12 cellular contexts compared by ENCODE assay signal in the genomic region with DNA sequence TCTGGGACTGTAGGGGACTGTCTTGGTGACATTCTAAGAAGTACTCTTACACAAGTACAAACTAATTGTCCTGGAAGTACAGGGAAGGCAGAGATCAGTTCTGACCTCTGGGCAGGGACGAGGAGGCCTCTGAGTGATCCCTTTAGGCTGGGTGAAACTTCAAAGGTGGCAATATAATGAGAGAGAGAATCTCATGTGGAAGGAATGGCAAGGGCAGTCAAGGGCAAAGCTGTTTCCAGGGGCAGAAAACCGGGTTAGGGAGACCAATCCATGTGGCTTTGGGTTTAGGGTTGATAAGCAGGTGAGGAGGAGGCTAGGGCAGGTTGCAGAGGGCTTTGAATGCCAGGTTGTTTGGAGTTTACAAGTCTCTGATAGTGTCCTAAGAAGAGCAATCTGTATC. TPM values are rescaled to one million over a fixed set of nuclear protein-coding genes. Genes with fewer than 3 reads are reported as not detected.
DNase-seq lines count a peak whose midpoint lies in the region; ATAC-seq, FAIRE-seq and TF ChIP-seq lines count a peak whose summit lies in the region.
"Had no signal": no experiment of that assay in that cellular context is flagged by ENCODE, and none has a peak within 500 bp of the region (broad histone marks: within the 10 kb centered on the region; RNA-seq: fewer than 3 reads in every experiment).

No MANE protein-coding gene starts in this region.

- intact Hi-C loops in activated CD4-positive, alpha-beta T cell treated with anti-CD3 and anti-CD28 coated beads, Interleukin-2, amount 10 ng/mL, durations not matched to agents 24 days and 14 days (cut with micrococcal nuclease) = no loop called here
- intact Hi-C loops in OCI-LY7 (cut with micrococcal nuclease; ENCODE audit: unreplicated experiment) = no loop called here
- intact Hi-C loops in psoas muscle (cut with DNase I) = no loop called here
- intact Hi-C loops in kidney (cut with DNase I) = no loop called here

- H3K27me3 ChIP-seq in iPS-18a (ENCODE audit: control insufficient read depth, insufficient read depth, low read length) (no peaks in the 10 kb centered on the region), psoas muscle (ENCODE audit: insufficient read depth in 3 of 3, low read length in 2 of 3) (no peaks in the 10 kb centered on the region)
- H3K27me3 ChIP-seq: left lung had no signal

- peak overlapping the region; percentile 18 for H3K27ac Mint-ChIP-seq in activated CD4-positive, alpha-beta T cell treated with anti-CD3 and anti-CD28 coated beads, Interleukin-2, amount 10 ng/mL, durations not matched to agents 24 days and 14 days

- H3K4me3 ChIP-seq in OCI-LY7 (ENCODE audit: low read depth, low read length, poor library complexity, severe bottlenecking) (no peak overlapping the region), iPS-18a (ENCODE audit: low read length) (peak overlapping the region; percentile 28), psoas muscle (no peak overlapping the region), kidney (ENCODE audit: low read length in 2 of 2) (peak overlapping the region in 1 of 2 donors; percentile 62)

- no peak overlapping the region for H3K4me2 ChIP-seq in OCI-LY7 (ENCODE audit: low read length)

- no peaks in the 10 kb centered on the region for H3K79me2 ChIP-seq in OCI-LY7 (ENCODE audit: insufficient read depth, low read depth, low read length)

- H3K4me3 Mint-ChIP-seq in activated CD4-positive, alpha-beta T cell treated with anti-CD3 and anti-CD28 coated beads, Interleukin-2, amount 10 ng/mL, durations not matched to agents 24 days and 14 days = peak overlapping the region; percentile 27

- H3K27me3 Mint-ChIP-seq in activated CD4-positive, alpha-beta T cell treated with anti-CD3 and anti-CD28 coated beads, Interleukin-2, amount 10 ng/mL, durations not matched to agents 24 days and 14 days = no peaks in the 10 kb centered on the region

- BruUV-seq in OCI-LY7 (replicated peaks; lab: Mats Ljungman, UMichigan) = no TSS peak

- CTCF ChIA-PET in OCI-LY7 (lab: Charles Lee; ENCODE audit: unreplicated experiment) = no interaction called here

- no peak for DNase-seq in activated CD4-positive, alpha-beta T cell treated with anti-CD3 and anti-CD28 coated beads, Interleukin-2, amount 10 ng/mL, durations not matched to agents 24 days and 14 days
- DNase-seq in activated CD4-positive, alpha-beta T cell treated with anti-CD3 and anti-CD28 coated beads, Interleukin-2, amount 50 U/mL, for 4 hours = no peak
- DNase-seq in OCI-LY7 (ENCODE audit: low spot score) (no peak), psoas muscle (no peak), HuH-7.5 (ENCODE audit: low spot score) (no peak), kidney (no peak), ureter (ENCODE audit: low spot score) (no peak)
- DNase-seq: activated CD4-positive, alpha-beta T cell treated with anti-CD3 and anti-CD28 coated beads for 1 hour; EL; left lung; stimulated activated naive CD4-positive, alpha-beta T cell treated with Interleukin-2 at 50 U/mL for 16 hours had no signal

- H3K27ac ChIP-seq in OCI-LY7 (ENCODE audit: low read depth, low read length, poor library complexity, severe bottlenecking) (peak overlapping the region; percentile 49), iPS-18a (ENCODE audit: low read length) (no peak overlapping the region), psoas muscle (peak overlapping the region; percentile 80), kidney (ENCODE audit: low read depth in 2 of 2, low read length in 2 of 2) (peak overlapping the region in 1 of 2 donors; percentile 94)

- no peaks in the 10 kb centered on the region for H3K36me3 ChIP-seq in OCI-LY7 (ENCODE audit: insufficient read depth, low read length)
- H3K36me3 ChIP-seq in iPS-18a (ENCODE audit: control insufficient read depth, low read depth, low read length) = no peaks in the 10 kb centered on the region
- no peaks in the 10 kb centered on the region for H3K36me3 ChIP-seq in psoas muscle (ENCODE audit: insufficient read depth in 1 of 2, low read depth in 1 of 2)
- no peaks in the 10 kb centered on the region for H3K36me3 ChIP-seq in kidney (ENCODE audit: control insufficient read depth in 1 of 2, insufficient read depth in 2 of 2, low read length in 2 of 2)
- H3K36me3 ChIP-seq: left lung had no signal

- WGBS in psoas muscle, 3 donors = 45 to 52% (median 46%) methylated on average over 2 of the region's 2 CpGs

- peaks cover 54% of the 10 kb centered on the region for H3K4me1 ChIP-seq in OCI-LY7 (ENCODE audit: insufficient read depth, low read length, poor library complexity, severe bottlenecking)
- peaks cover 6% of the 10 kb centered on the region for H3K4me1 ChIP-seq in iPS-18a (ENCODE audit: control insufficient read depth, low read depth, low read length)
- H3K4me1 ChIP-seq in psoas muscle = peaks cover 12% of the 10 kb centered on the region
- H3K4me1 ChIP-seq in kidney (ENCODE audit: control insufficient read depth in 1 of 2, insufficient read depth in 1 of 2, low read depth in 1 of 2, low read length in 2 of 2) = peaks cover 9 to 11% of the 10 kb centered on the region in 2 donors

- H3K36me3 Mint-ChIP-seq in activated CD4-positive, alpha-beta T cell treated with anti-CD3 and anti-CD28 coated beads, Interleukin-2, amount 10 ng/mL, durations not matched to agents 24 days and 14 days (ENCODE audit: low read depth) = no peaks in the 10 kb centered on the region

- POLR2A ChIA-PET in OCI-LY7 (lab: Charles Lee) = interaction anchor here (1.0 kb wide), 1 partner anchor 45 kb away, joined by 3 read pairs; no protein-coding TSS in a partner anchor

- no peak overlapping the region for H2AFZ ChIP-seq in OCI-LY7 (ENCODE audit: low read length)

- H3K4me1 Mint-ChIP-seq in activated CD4-positive, alpha-beta T cell treated with anti-CD3 and anti-CD28 coated beads, Interleukin-2, amount 10 ng/mL, durations not matched to agents 24 days and 14 days = peaks cover 40% of the 10 kb centered on the region

- no peaks in the 10 kb centered on the region for H4K20me1 ChIP-seq in OCI-LY7 (ENCODE audit: insufficient read depth, low read length)

- no peak for TF ChIP-seq CTCF in OCI-LY7 (conservative IDR thresholded peaks at IDR 0.05; ENCODE audit: low read length)
- TF ChIP-seq CTCF in psoas muscle (IDR thresholded peaks at IDR 0.05) = no peak
- no peak for TF ChIP-seq CTCF in kidney (IDR thresholded peaks at IDR 0.05; ENCODE audit: borderline replicate concordance, extremely low read depth, insufficient read depth)

- FAIRE-seq in kidney (lab: Jason Lieb, UNC) = no peak

- H3K9me3 Mint-ChIP-seq in activated CD4-positive, alpha-beta T cell treated with anti-CD3 and anti-CD28 coated beads, Interleukin-2, amount 10 ng/mL, durations not matched to agents 24 days and 14 days = no peaks in the 10 kb centered on the region

- no peak for ATAC-seq in psoas muscle

- H3K9me2 ChIP-seq in OCI-LY7 (ENCODE audit: insufficient read depth, low read length) = no peaks in the 10 kb centered on the region

- H3K9ac ChIP-seq in iPS-18a (ENCODE audit: low read length) (peak overlapping the region; percentile 21), kidney (ENCODE audit: low read length in 2 of 2) (peak overlapping the region in 1 of 2 donors; percentile 2)

- H3K9me3 ChIP-seq in OCI-LY7 (ENCODE audit: low read length) = no peaks in the 10 kb centered on the region
- H3K9me3 ChIP-seq in iPS-18a (ENCODE audit: control insufficient read depth, low read depth, low read length) = no peaks in the 10 kb centered on the region
- H3K9me3 ChIP-seq in psoas muscle = no peaks in the 10 kb centered on the region
- no peaks in the 10 kb centered on the region for H3K9me3 ChIP-seq in kidney (ENCODE audit: control insufficient read depth in 1 of 2, low read length in 2 of 2)
- H3K9me3 ChIP-seq: left lung had no signal

RNA-seq across cellular contexts. Expression of gene MYH9, which starts 21.3 kb away (rescaled TPM):
- 625 and 633 TPM in 2 replicates for total RNA-seq in activated CD4-positive, alpha-beta T cell treated with anti-CD3 and anti-CD28 coated beads, Interleukin-2, amount 10 ng/mL, durations not matched to agents 24 days and 14 days
- total RNA-seq in OCI-LY7 (2014; rRNA removed; shearing (Covaris generic)) = 112 and 133 TPM in 2 replicates
- 213 and 223 TPM in 2 replicates for total RNA-seq in OCI-LY7 (2022)
- 100 to 1,000 TPM in 3 of 4 donors, 10 to 100 TPM in 1; 92.0 to 214 (median 179) TPM for total RNA-seq in psoas muscle
- polyA plus RNA-seq in psoas muscle = 10 to 100 TPM; 35.6 to 89.3 (median 56.3) TPM
- 655 TPM for total RNA-seq in kidney
- polyA plus RNA-seq in kidney (ENCODE audit: insufficient read depth, low read depth, low replicate concordance) = 85.2 TPM
- total RNA-seq in ureter = 810 TPM
